ENCODE assay signal across 18 cellular contexts in genomic region chr3:166498439-166498838, GRCh38.
DNase-seq lines count a peak whose midpoint lies in the region; ATAC-seq and TF ChIP-seq lines count a peak whose summit lies in the region.
"Had no signal": no experiment of that assay in that cellular context is flagged by ENCODE, and none has a peak within 500 bp of the region (broad histone marks: within the 10 kb centered on the region; RNA-seq: fewer than 3 reads in every experiment).

No MANE protein-coding gene starts in this region.

- ATAC-seq in WTC11, result no peak
- no peak for ATAC-seq in activated T-cell treated with anti-CD3 and anti-CD28 coated beads, Interleukin-2, amount 50 U/mL, for 72 hours (replicated peaks in 1 of 2)
- ATAC-seq: HCT116, SK-N-SH treated with all-trans-retinoic acid at 6 μM for 48 hours had no signal

- no peak overlapping the region for H2BK20ac ChIP-seq in H9 (ENCODE audit: low read depth, low read length, poor library complexity, severe bottlenecking)

- H2BK5ac ChIP-seq in H9 (ENCODE audit: insufficient read length, low read length), result no peak overlapping the region

- H3K9me3 Mint-ChIP-seq in H9 (peaks cover 0 to 6% of the 10 kb centered on the region in 2 experiments; a peak in 3 of 5 replicates), WTC11 (peaks cover 9% of the 10 kb centered on the region)
- peaks cover 19 to 29% of the 10 kb centered on the region in 2 donors for H3K9me3 Mint-ChIP-seq in activated T-cell treated with anti-CD3 and anti-CD28 coated beads, Interleukin-2, amount 50 U/mL, for 72 hours

- in situ Hi-C loops in GM23248 (cut with MboI), result no loop called here

- H3K9me3 ChIP-seq in H9 (ENCODE audit: control insufficient read depth, low read depth, low read length) (no peaks in the 10 kb centered on the region), GM23248 (ENCODE audit: low read depth) (no peaks in the 10 kb centered on the region)

- POLR2A ChIA-PET in WTC11 (lab: Charles Lee), result no interaction called here

- no peak overlapping the region for H2BK12ac ChIP-seq in H9 (ENCODE audit: insufficient read length, low read depth, low read length)

- CTCF ChIA-PET in WTC11 (lab: Charles Lee), result no interaction called here

- no peak overlapping the region for H4K8ac ChIP-seq in H9 (replicated peaks; ENCODE audit: insufficient read length, low read depth, low read length)

- H3F3A ChIP-seq in GM23248 (ENCODE audit: insufficient read depth), result no peaks in the 10 kb centered on the region

- no peaks in the 10 kb centered on the region for H3K27me3 ChIP-seq in H9 (ENCODE audit: insufficient read depth, low read length)
- no peaks in the 10 kb centered on the region for H3K27me3 ChIP-seq in GM23248 (replicated peaks; ENCODE audit: insufficient read depth)

- H3K36me3 Mint-ChIP-seq in H9 (ENCODE audit: insufficient read depth in 1 of 3, low read depth in 3 of 3) (peaks cover 0 to 2% (median 0%) of the 10 kb centered on the region in 3 experiments; a peak in 2 of 7 replicates), WTC11 (peaks cover 5% of the 10 kb centered on the region; the same call in 1 of the 2 replicates)
- H3K36me3 Mint-ChIP-seq in activated T-cell treated with anti-CD3 and anti-CD28 coated beads, Interleukin-2, amount 50 U/mL, for 72 hours (ENCODE audit: insufficient read depth in 2 of 2), result no peaks in the 10 kb centered on the region
- H3K36me3 Mint-ChIP-seq: CD8-positive, alpha-beta memory T cell had no signal

- no peak overlapping the region for H3T11ph ChIP-seq in H9 (ENCODE audit: low read length)

- H3K23me2 ChIP-seq in H9 (ENCODE audit: insufficient read length, low read depth, low read length, poor library complexity, severe bottlenecking), result no peaks in the 10 kb centered on the region

- no peak overlapping the region for H3K4ac ChIP-seq in H9 (ENCODE audit: low read depth, low read length)

- H3K23ac ChIP-seq in H9 (ENCODE audit: insufficient read length, low read depth, low read length), result no peak overlapping the region

- H2AK5ac ChIP-seq in H9 (ENCODE audit: insufficient read length, low read length), result no peak overlapping the region

- H3K4me1 ChIP-seq in H9 (ENCODE audit: insufficient read depth, low read length), result no peaks in the 10 kb centered on the region
- no peaks in the 10 kb centered on the region for H3K4me1 ChIP-seq in GM23248 (ENCODE audit: insufficient read depth)

- no peak for DNase-seq in H9
- peak; percentile 37 for DNase-seq in NCI-H1048 (lab: John Stamatoyannopoulos, UW)
- DNase-seq in WTC11 (ENCODE audit: low spot score), result no peak
- peak; percentile 45 for DNase-seq in left kidney (ENCODE audit: low read depth, low spot score)
- no peak for DNase-seq in GM23248
- DNase-seq in NOMO-1 treated with DMSO at 0.1 percent for 48 hours (lab: John Stamatoyannopoulos, UW; ENCODE audit: unreplicated experiment), result no peak
- no peak for DNase-seq in activated T-cell treated with anti-CD3 and anti-CD28 coated beads, Interleukin-2, amount 50 U/mL, for 72 hours
- DNase-seq: ACHN; C1 segment of cervical spinal cord; CD8-positive, alpha-beta memory T cell; DMS53; NCI-H1105 treated with DMSO at 0.1 percent for 48 hours; NCI-H2029; NCI-H446 treated with DMSO at 0.1 percent for 48 hours; OCI-M1; Right ventricle myocardium superior had no signal

- no peak overlapping the region for H2BK120ac ChIP-seq in H9 (ENCODE audit: low read depth, low read length, poor library complexity, severe bottlenecking)

- no peak overlapping the region for H3K4me2 ChIP-seq in H9 (ENCODE audit: insufficient read depth, insufficient read length, low read length)
- no peak overlapping the region for H3K4me2 ChIP-seq in GM23248 (ENCODE audit: unreplicated experiment)

- no peak overlapping the region for H2AFZ ChIP-seq in H9 (ENCODE audit: low read length)
- no peak overlapping the region for H2AFZ ChIP-seq in GM23248

- H3K79me1 ChIP-seq in H9 (ENCODE audit: insufficient read depth, low read depth, low read length, poor library complexity, severe bottlenecking), result no peaks in the 10 kb centered on the region

- TF ChIP-seq CTCF in H9 (conservative IDR thresholded peaks at IDR 0.05), result no peak
- no peak for TF ChIP-seq CTCF in WTC11 (IDR thresholded peaks at IDR 0.05)

- no peaks in the 10 kb centered on the region for H3K79me2 ChIP-seq in H9 (ENCODE audit: insufficient read depth, low read length)
- no peaks in the 10 kb centered on the region for H3K79me2 ChIP-seq in GM23248 (ENCODE audit: insufficient read depth)

- H3K27me3 Mint-ChIP-seq in H9 (ENCODE audit: low read depth) (no peaks in the 10 kb centered on the region), WTC11 (ENCODE audit: low read depth) (no peaks in the 10 kb centered on the region)
- H3K27me3 Mint-ChIP-seq in activated T-cell treated with anti-CD3 and anti-CD28 coated beads, Interleukin-2, amount 50 U/mL, for 72 hours (ENCODE audit: low read depth), result no peaks in the 10 kb centered on the region
- H3K27me3 Mint-ChIP-seq: CD8-positive, alpha-beta memory T cell had no signal

- H3K56ac ChIP-seq in H9 (ENCODE audit: insufficient read length, low read depth, low read length), result no peak overlapping the region

- no peak overlapping the region for H4K91ac ChIP-seq in H9 (ENCODE audit: insufficient read length, low read depth, low read length)

- H3K4me3 ChIP-seq in GM23248, result no peak overlapping the region

- peaks cover 9 to 16% of the 10 kb centered on the region in 2 experiments for H3K4me1 Mint-ChIP-seq in H9
- H3K4me1 Mint-ChIP-seq in WTC11, result peaks cover 28% of the 10 kb centered on the region
- no peaks in the 10 kb centered on the region for H3K4me1 Mint-ChIP-seq in activated T-cell treated with anti-CD3 and anti-CD28 coated beads, Interleukin-2, amount 50 U/mL, for 72 hours (ENCODE audit: low read depth)
- H3K4me1 Mint-ChIP-seq: CD8-positive, alpha-beta memory T cell had no signal

- H2BK15ac ChIP-seq in H9 (ENCODE audit: low read depth, low read length), result no peak overlapping the region

- H3K36me3 ChIP-seq in GM23248 (ENCODE audit: low read depth), result no peaks in the 10 kb centered on the region

- no peak overlapping the region for H3K4me3 Mint-ChIP-seq in H9
- H3K4me3 Mint-ChIP-seq in WTC11, result no peak overlapping the region
- no peak overlapping the region for H3K4me3 Mint-ChIP-seq in activated T-cell treated with anti-CD3 and anti-CD28 coated beads, Interleukin-2, amount 50 U/mL, for 72 hours
- H3K4me3 Mint-ChIP-seq: CD8-positive, alpha-beta memory T cell had no signal

- H3K27ac Mint-ChIP-seq in H9 (peak overlapping the region in 2 of 3 experiments; percentile 2 to 15; a peak in 3 of 7 replicates), WTC11 (peak overlapping the region; percentile 50)
- no peak overlapping the region for H3K27ac Mint-ChIP-seq in activated T-cell treated with anti-CD3 and anti-CD28 coated beads, Interleukin-2, amount 50 U/mL, for 72 hours
- H3K27ac Mint-ChIP-seq: CD8-positive, alpha-beta memory T cell had no signal

- no peaks in the 10 kb centered on the region for H3K9me2 ChIP-seq in GM23248 (ENCODE audit: insufficient read depth)

- H3K27ac ChIP-seq in H9 (ENCODE audit: insufficient read length, low read depth, low read length) (no peak overlapping the region), GM23248 (no peak overlapping the region)

- no CpG with 5 or more reads among the region's 4 CpGs for WGBS in H9 (ENCODE audit: extremely low coverage, insufficient read length, low lambda C conversion rate)
- WGBS in GM23248 (ENCODE audit: low coverage in 1 of 2, low lambda C conversion rate in 2 of 2, missing lambda C conversion rate in 2 of 2), 2 experiments, result 17 to 20% methylated on average over 4 of the region's 4 CpGs

- H4K5ac ChIP-seq in H9 (ENCODE audit: insufficient read length, low read depth, low read length), result no peak overlapping the region

- H3K18ac ChIP-seq in H9 (ENCODE audit: insufficient read length, low read depth, low read length), result no peak overlapping the region

- H4K20me1 ChIP-seq in H9 (ENCODE audit: control insufficient read depth, insufficient read depth, insufficient read length) (no peaks in the 10 kb centered on the region), GM23248 (ENCODE audit: insufficient read depth) (no peaks in the 10 kb centered on the region)

- H3K14ac ChIP-seq in H9 (ENCODE audit: insufficient read depth, low read length), result no peak overlapping the region

- H3K9ac ChIP-seq in H9 (ENCODE audit: extremely low read depth, insufficient read length, low read length) (no peak overlapping the region), GM23248 (no peak overlapping the region)

TF ChIP-seq in WTC11, 78 proteins besides CTCF, POLR2A, EP300 and RAD21 (continues in another document):
- TF ChIP-seq PRDM15 (CRISPR knock-in tag; IDR thresholded peaks at IDR 0.05) (no peak), ELF4 (CRISPR knock-in tag; IDR thresholded peaks at IDR 0.05; ENCODE audit: low read depth) (no peak)

Comparison
In these comparisons a context has a peak if more than half of its experiments do, and no peak if none do; other contexts are left out.
1. DNase-seq: peak in NCI-H1048 (single experiment) and left kidney (single experiment); none in H9 (single experiment), WTC11 (single experiment), GM23248 (single experiment), NOMO-1 treated with DMSO at 0.1 percent for 48 hours (single experiment) and activated T-cell treated with anti-CD3 and anti-CD28 coated beads, Interleukin-2, amount 50 U/mL, for 72 hours (0 of 2).